8 cellular contexts compared by ENCODE assay signal in the genomic region with DNA sequence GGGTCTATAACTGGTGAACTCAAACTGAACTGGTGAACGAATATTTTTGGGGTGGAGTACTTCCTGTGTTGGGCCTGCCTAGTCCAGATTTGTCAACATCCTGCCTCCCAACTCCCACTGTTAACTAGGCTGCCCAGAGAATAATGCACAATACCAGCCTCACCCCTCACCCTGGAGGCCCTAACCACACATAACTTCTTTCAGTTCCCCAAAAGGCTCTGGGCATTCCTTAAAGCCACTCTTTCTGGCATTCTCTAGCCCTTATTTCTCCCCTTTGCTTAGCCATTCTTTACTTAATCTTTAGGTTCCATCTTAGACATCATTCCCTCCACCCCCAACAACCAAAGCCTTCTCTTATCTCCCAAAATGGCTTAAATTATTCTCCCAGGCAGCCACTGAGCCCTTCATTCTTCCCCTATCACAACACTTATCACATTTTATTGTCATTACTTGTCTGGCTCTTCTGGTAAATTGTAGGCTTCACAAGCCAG. TPM values are rescaled to one million over a fixed set of nuclear protein-coding genes. Genes with fewer than 3 reads are reported as not detected.
DNase-seq lines count a peak whose midpoint lies in the region; ATAC-seq and TF ChIP-seq lines count a peak whose summit lies in the region.

No MANE protein-coding gene starts in this region.

- H3K27ac Mint-ChIP-seq in Caco-2 (ENCODE audit: unreplicated experiment) (peak overlapping the region; percentile 14), HFFc6 (peak overlapping the region; percentile 67)
- peak overlapping the region; percentile 94 for H3K27ac Mint-ChIP-seq in T-helper 1 cell treated with Interleukin-12 subunit alpha and Interleukin-12 subunit beta and Interleukin-4 antibody, amounts not matched to agents 30 μg/mL and 1 μg/mL, for 36 hours

- peak; percentile 55 to 92 (median 88) for ATAC-seq in heart right ventricle

- H3K4me1 Mint-ChIP-seq in Caco-2 (ENCODE audit: low read depth, unreplicated experiment) (peaks cover 9% of the 10 kb centered on the region), HFFc6 (ENCODE audit: low read depth) (peaks cover 10% of the 10 kb centered on the region)
- peaks cover 21% of the 10 kb centered on the region for H3K4me1 Mint-ChIP-seq in T-helper 1 cell treated with Interleukin-12 subunit alpha and Interleukin-12 subunit beta and Interleukin-4 antibody, amounts not matched to agents 30 μg/mL and 1 μg/mL, for 36 hours (ENCODE audit: low read depth)

- H3K9me3 ChIP-seq in Caco-2 = no peaks in the 10 kb centered on the region
- H3K9me3 ChIP-seq in heart right ventricle = no peaks in the 10 kb centered on the region
- H3K9me3 ChIP-seq in thyroid gland = no peaks in the 10 kb centered on the region

- H3K4me3 ChIP-seq in Caco-2 (ENCODE audit: low read depth, low read length) (no peak overlapping the region), heart right ventricle (no peak overlapping the region), thyroid gland (replicated peaks in 1 of 3) (no peak overlapping the region), dorsolateral prefrontal cortex (no peak overlapping the region)

- H3K4me1 ChIP-seq in Caco-2 (peaks cover 6% of the 10 kb centered on the region; the same call in 1 of the 2 replicates), heart right ventricle (peaks cover 0 to 50% (median 12%) of the 10 kb centered on the region in 9 donors), thyroid gland (no peaks in the 10 kb centered on the region)

- H3K36me3 Mint-ChIP-seq in Caco-2 (ENCODE audit: insufficient read depth, unreplicated experiment) (no peaks in the 10 kb centered on the region), HFFc6 (ENCODE audit: low read depth) (no peaks in the 10 kb centered on the region)
- H3K36me3 Mint-ChIP-seq in T-helper 1 cell treated with Interleukin-12 subunit alpha and Interleukin-12 subunit beta and Interleukin-4 antibody, amounts not matched to agents 30 μg/mL and 1 μg/mL, for 36 hours (ENCODE audit: low read depth) = peaks cover 2% of the 10 kb centered on the region

- DNase-seq in Caco-2 (no peak), HFFc6 (peak; percentile 16), heart right ventricle (peak in 1 of 2 donors; percentile 48), thyroid gland (no peak), KG1 (lab: John Stamatoyannopoulos, UW) (no peak), dorsolateral prefrontal cortex (no peak), COLO668 (lab: John Stamatoyannopoulos, UW; ENCODE audit: unreplicated experiment) (no peak)

- H3K36me3 ChIP-seq in Caco-2 (ENCODE audit: control insufficient read depth, insufficient read depth, low read length) (no peaks in the 10 kb centered on the region), heart right ventricle (no peaks in the 10 kb centered on the region), thyroid gland (no peaks in the 10 kb centered on the region)

- 26 to 33% methylated on average over 1 of the region's 1 CpG for WGBS in heart right ventricle, 2 donors
- 29 to 58% methylated on average over 1 of the region's 1 CpG for WGBS in thyroid gland, 2 donors

- POLR2A ChIA-PET in Caco-2 (lab: Charles Lee) = interaction anchor here (0.6 to 1.5 kb wide), 2 partner anchors 9 to 10 kb away, joined by 4 to 5 read pairs; partner anchors contain the start of gene SEC11A

- CTCF ChIA-PET in Caco-2 (lab: Charles Lee) = interaction anchor here (0.6 to 1.0 kb wide), 2 partner anchors 9 kb away, joined by 3 read pairs; partner anchors contain the start of gene SEC11A

- H3K27me3 Mint-ChIP-seq in Caco-2 (ENCODE audit: insufficient read depth, unreplicated experiment) = no peaks in the 10 kb centered on the region
- H3K27me3 Mint-ChIP-seq in HFFc6 (ENCODE audit: insufficient read depth) = no peaks in the 10 kb centered on the region
- no peaks in the 10 kb centered on the region for H3K27me3 Mint-ChIP-seq in T-helper 1 cell treated with Interleukin-12 subunit alpha and Interleukin-12 subunit beta and Interleukin-4 antibody, amounts not matched to agents 30 μg/mL and 1 μg/mL, for 36 hours (ENCODE audit: low read depth)

- H3K9me3 Mint-ChIP-seq in Caco-2 (ENCODE audit: unreplicated experiment) = no peaks in the 10 kb centered on the region
- no peaks in the 10 kb centered on the region for H3K9me3 Mint-ChIP-seq in HFFc6
- no peaks in the 10 kb centered on the region for H3K9me3 Mint-ChIP-seq in T-helper 1 cell treated with Interleukin-12 subunit alpha and Interleukin-12 subunit beta and Interleukin-4 antibody, amounts not matched to agents 30 μg/mL and 1 μg/mL, for 36 hours

- H3K27me3 ChIP-seq in Caco-2 (replicated peaks; ENCODE audit: control insufficient read depth, insufficient read depth, low read length) (no peaks in the 10 kb centered on the region), heart right ventricle (no peaks in the 10 kb centered on the region), thyroid gland (no peaks in the 10 kb centered on the region), dorsolateral prefrontal cortex (no peaks in the 10 kb centered on the region)

- BruUV-seq in Caco-2 (replicated peaks; lab: Mats Ljungman, UMichigan) = no TSS peak

- TF ChIP-seq CTCF in Caco-2 (IDR thresholded peaks at IDR 0.05; ENCODE audit: insufficient read depth in 1 of 2, low read depth in 1 of 2, low read length in 1 of 2, severe bottlenecking in 1 of 2, unreplicated experiment in 1 of 2) (no peak), HFFc6 (IDR thresholded peaks at IDR 0.05) (no peak), heart right ventricle (IDR thresholded peaks at IDR 0.05) (no peak), thyroid gland (IDR thresholded peaks at IDR 0.05) (no peak), dorsolateral prefrontal cortex (IDR thresholded peaks at IDR 0.05 in 54 of 56, conservative IDR thresholded peaks at IDR 0.05 in 2 of 56; ENCODE audit: low read depth in 1 of 56, partially characterized antibody in 56 of 56) (no peak)

- H3K27ac ChIP-seq in heart right ventricle = peak overlapping the region; percentile 32 to 86 (median 71)
- H3K27ac ChIP-seq in thyroid gland = peak overlapping the region in 2 of 3 donors; percentile 15 to 26
- peak overlapping the region in 5 of 59 donors; percentile 2 to 67 (median 11) for H3K27ac ChIP-seq in dorsolateral prefrontal cortex

- no peak for TF ChIP-seq POLR2A in thyroid gland (IDR thresholded peaks at IDR 0.05)

- intact Hi-C loops in Caco-2 (cut with micrococcal nuclease; ENCODE audit: unreplicated experiment) (no loop called here), heart right ventricle (cut with DNase I) (no loop called here), thyroid gland (cut with DNase I) (no loop called here), dorsolateral prefrontal cortex (cut with DNase I) (no loop called here)

- no peak overlapping the region for H3K4me3 Mint-ChIP-seq in Caco-2 (ENCODE audit: unreplicated experiment)
- H3K4me3 Mint-ChIP-seq in HFFc6 = no peak overlapping the region
- peak overlapping the region; percentile 30 for H3K4me3 Mint-ChIP-seq in T-helper 1 cell treated with Interleukin-12 subunit alpha and Interleukin-12 subunit beta and Interleukin-4 antibody, amounts not matched to agents 30 μg/mL and 1 μg/mL, for 36 hours

RNA-seq across cellular contexts. Expression of gene SEC11A, which starts 9.1 kb away (rescaled TPM):
- total RNA-seq in Caco-2 (2022) (200 and 211 TPM in 2 replicates), heart right ventricle (10 to 100 TPM; 65.9 to 93.8 (median 75.0) TPM), thyroid gland (100 to 1,000 TPM; 170 to 304 (median 182) TPM), dorsolateral prefrontal cortex (10 to 100 TPM; 22.6 to 55.4 (median 35.9) TPM)
- 100 to 1,000 TPM; 203 to 230 (median 221) TPM for total RNA-seq in HFFc6 (2021; fragmentation: NEBNext Ultra II Directional; extraction: Animal tissue kit (Norgen Biotek cat#: 25700))
- 100 to 1,000 TPM in 1 of 2 donors, 10 to 100 TPM in 1; 77.7 to 123 TPM for polyA plus RNA-seq in heart right ventricle

RNA-seq across cellular contexts. Expression of gene ZNF592, which starts 23.3 kb away (rescaled TPM):
- total RNA-seq in Caco-2 (2022) = 29.1 and 30.6 TPM in 2 replicates
- total RNA-seq in HFFc6 (2021; fragmentation: NEBNext Ultra II Directional; extraction: Animal tissue kit (Norgen Biotek cat#: 25700)) = 10 to 100 TPM; 15.4 to 19.0 (median 17.6) TPM
- 10 to 100 TPM; 17.1 to 26.9 (median 20.8) TPM for total RNA-seq in heart right ventricle
- 1 to 10 TPM; 8.2 to 8.7 TPM for polyA plus RNA-seq in heart right ventricle
- 10 to 100 TPM; 18.3 to 28.0 (median 21.2) TPM for total RNA-seq in thyroid gland
- total RNA-seq in dorsolateral prefrontal cortex = 10 to 100 TPM; 24.1 to 48.5 (median 30.4) TPM

Comparison
In these comparisons a context has a peak if more than half of its experiments do, and no peak if none do; other contexts are left out.
1. H3K27ac Mint-ChIP-seq: peak in every context shown above with its lines; median percentile 94 in T-helper 1 cell treated with Interleukin-12 subunit alpha and Interleukin-12 subunit beta and Interleukin-4 antibody, amounts not matched to agents 30 μg/mL and 1 μg/mL, for 36 hours; 67 in HFFc6; 14 in Caco-2.